ENCODE assay signal across 8 cellular contexts in the genomic region with DNA sequence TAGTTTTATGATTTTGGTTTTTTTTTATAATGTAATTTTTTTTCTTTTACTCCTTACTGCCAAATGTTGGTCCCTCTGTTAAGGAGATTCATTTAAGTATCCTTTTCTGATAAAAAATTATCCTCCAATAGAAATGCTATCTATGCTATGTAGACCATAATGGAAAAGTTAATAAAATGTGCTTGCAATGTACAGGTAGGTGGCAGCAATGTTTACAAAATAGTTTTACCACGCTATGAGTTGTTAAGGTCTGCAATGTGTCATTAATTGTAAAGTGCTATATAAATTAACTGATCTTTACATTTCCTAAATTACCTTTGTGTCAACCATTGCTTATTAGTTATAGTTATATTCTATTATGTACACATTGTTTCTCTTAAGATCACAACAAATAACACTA. TPM values are rescaled to one million over a fixed set of nuclear protein-coding genes. Genes with fewer than 3 reads are reported as not detected.
A peak's percentile ranks its signal among the peaks of the same experiment; 100 is the strongest.
DNase-seq lines count a peak whose midpoint lies in the region; ATAC-seq, FAIRE-seq and TF ChIP-seq lines count a peak whose summit lies in the region.

No MANE protein-coding gene starts in this region.

- peaks cover 3 to 9% of the 10 kb centered on the region in 2 experiments; a peak in 3 of 4 replicates for H3K4me1 ChIP-seq in HCT116 (ENCODE audit: control insufficient read depth in 1 of 2, insufficient read depth in 2 of 2, low read length in 2 of 2)
- no peaks in the 10 kb centered on the region for H3K4me1 ChIP-seq in mesendoderm (ENCODE audit: control insufficient read depth, low read depth, low read length)

- BruUV-seq in HCT116 (replicated peaks; lab: Mats Ljungman, UMichigan), result no TSS peak

- no peaks in the 10 kb centered on the region for H3K9me2 ChIP-seq in HCT116 (ENCODE audit: insufficient read depth)

- no peak overlapping the region for H3K4ac ChIP-seq in mesendoderm (ENCODE audit: low read depth, low read length)

- no peak overlapping the region for H2AK5ac ChIP-seq in mesendoderm (ENCODE audit: low read length)

- no peaks in the 10 kb centered on the region for H3K79me1 ChIP-seq in mesendoderm (ENCODE audit: low read length)

- ATAC-seq in HCT116 (peak; percentile 21; the same call in 1 of the 2 replicates), GM19467 (IDR thresholded peaks at IDR 0.05; ENCODE audit: unreplicated experiment) (no peak)

- FAIRE-seq in bronchial epithelial cell (lab: Jason Lieb, UNC), result no peak

- H3K18ac ChIP-seq in mesendoderm (ENCODE audit: low read length), result no peak overlapping the region

- no peaks in the 10 kb centered on the region for H3K9me3 ChIP-seq in HCT116 (ENCODE audit: control insufficient read depth in 1 of 2, insufficient read depth in 1 of 2, low read depth in 1 of 2, low read length in 2 of 2)

- H3K27ac ChIP-seq in HCT116 (ENCODE audit: low read depth, low read length), result no peak overlapping the region
- H3K27ac ChIP-seq in mesendoderm (ENCODE audit: low read depth, low read length), result no peak overlapping the region

- RAD21 ChIA-PET in HCT116 (lab: Charles Lee; ENCODE audit: low non-redundant PET in 1 of 2, low total read pairs in 2 of 2, uncharacterized antibody in 2 of 2, unreplicated experiment in 2 of 2), result no interaction called here

- DNase-seq in NCI-H82 (lab: John Stamatoyannopoulos, UW) (peak; percentile 9), NCI-H82 treated with DMSO at 0.1 percent for 48 hours (lab: John Stamatoyannopoulos, UW; ENCODE audit: unreplicated experiment) (no peak), HCT116 (ENCODE audit: low read depth, low spot score) (no peak), NAMALWA (ENCODE audit: low spot score) (peak; percentile 77), bronchial epithelial cell (ENCODE audit: low read depth) (peak; percentile 71), mesendoderm (no peak), HuH-7.5 (ENCODE audit: low spot score) (no peak)

- H3K9ac ChIP-seq in HCT116 (ENCODE audit: low read length) (no peak overlapping the region), mesendoderm (ENCODE audit: low read length) (no peak overlapping the region)

- no peak overlapping the region for H2BK5ac ChIP-seq in mesendoderm (ENCODE audit: low read length)

- H2AFZ ChIP-seq in HCT116 (ENCODE audit: low read depth, low read length, poor library complexity, severe bottlenecking), result peak overlapping the region; percentile 87

- no peak overlapping the region for H2BK15ac ChIP-seq in mesendoderm (replicated peaks; ENCODE audit: low read depth)

- no peak for TF ChIP-seq POLR2A in HCT116 (IDR thresholded peaks at IDR 0.05; ENCODE audit: borderline replicate concordance, extremely low read depth, insufficient read depth, insufficient read length)

- POLR2A ChIA-PET in HCT116 (lab: Charles Lee), result no interaction called here

- H3K36me3 ChIP-seq in HCT116 (ENCODE audit: control insufficient read depth in 1 of 2, insufficient read depth in 2 of 2, low read length in 2 of 2) (no peaks in the 10 kb centered on the region), bronchial epithelial cell (ENCODE audit: control insufficient read depth, insufficient read depth, low read length) (no peaks in the 10 kb centered on the region), mesendoderm (ENCODE audit: control insufficient read depth, insufficient read depth, low read length) (no peaks in the 10 kb centered on the region)

- H3K79me2 ChIP-seq in HCT116 (ENCODE audit: insufficient read depth, low read length) (peaks cover 11% of the 10 kb centered on the region), mesendoderm (ENCODE audit: control insufficient read depth, insufficient read depth, low read length) (peaks cover 5% of the 10 kb centered on the region)

- H4K20me1 ChIP-seq in HCT116 (ENCODE audit: insufficient read depth), result no peaks in the 10 kb centered on the region

- no peak overlapping the region for H4K5ac ChIP-seq in mesendoderm (ENCODE audit: low read length)

- no peak overlapping the region for H3K23ac ChIP-seq in mesendoderm (ENCODE audit: low read length)

- H3K27me3 ChIP-seq in HCT116 (ENCODE audit: insufficient read depth, low read length), result no peaks in the 10 kb centered on the region
- no peaks in the 10 kb centered on the region for H3K27me3 ChIP-seq in bronchial epithelial cell (ENCODE audit: control insufficient read depth, insufficient read depth, low read length)
- no peaks in the 10 kb centered on the region for H3K27me3 ChIP-seq in mesendoderm (ENCODE audit: insufficient read depth, low read length, poor library complexity)

- TF ChIP-seq CTCF in HCT116 (IDR thresholded peaks at IDR 0.05 in 2 of 3, conservative IDR thresholded peaks at IDR 0.05 in 1 of 3; ENCODE audit: borderline replicate concordance in 1 of 3, insufficient read depth in 1 of 3, low read depth in 2 of 3, low read length in 2 of 3), result peak; percentile 40 to 54 (median 48); a peak in 5 of 6 replicates
- TF ChIP-seq CTCF in bronchial epithelial cell (IDR thresholded peaks at IDR 0.05; ENCODE audit: insufficient read depth, low read length, severe bottlenecking), result peak; percentile 37

- H3K4me3 ChIP-seq in HCT116 (replicated peaks in 1 of 2; ENCODE audit: low read depth in 1 of 2, low read length in 2 of 2) (no peak overlapping the region), bronchial epithelial cell (ENCODE audit: low read depth, low read length) (no peak overlapping the region), mesendoderm (ENCODE audit: low read length) (no peak overlapping the region)

- intact Hi-C loops in HCT116 (cut with micrococcal nuclease), result loop anchor here (1.0 to 2.0 kb wide), 4 partner anchors 152 to 626 kb away; a partner anchor contains a TSS

- H4K8ac ChIP-seq in mesendoderm (ENCODE audit: low read depth, low read length), result no peak overlapping the region

- H2BK120ac ChIP-seq in mesendoderm (ENCODE audit: low read depth, low read length), result no peak overlapping the region

- no CpG with 5 or more reads among the region's 1 CpG for WGBS in mesendoderm (ENCODE audit: extremely low coverage, insufficient coverage, low lambda C conversion rate)

- CTCF ChIA-PET in HCT116 (lab: Charles Lee), result no interaction called here

- H3K4me2 ChIP-seq in HCT116 (ENCODE audit: low read length) (no peak overlapping the region), mesendoderm (ENCODE audit: low read length) (no peak overlapping the region)

- peak; percentile 72 for TF ChIP-seq RAD21 in HCT116 (IDR thresholded peaks at IDR 0.05; ENCODE audit: low read depth)

- no peak overlapping the region for H3K56ac ChIP-seq in mesendoderm (ENCODE audit: low read length)

TF ChIP-seq in HCT116, 20 proteins besides CTCF, POLR2A, EP300 and RAD21:
- no peak for TF ChIP-seq EZH2 (IDR thresholded peaks at IDR 0.05)
TF ChIP-seq in HCT116: peak in this region for 0.

RNA-seq across cellular contexts. Expression of a gene that starts 3.8 kb away (rescaled TPM):
- total RNA-seq in HCT116 (2021; ENCODE audit: unreplicated experiment), result 15.4 TPM
- 4.0 and 4.8 TPM in 2 replicates for polyA plus RNA-seq in HCT116 (2012)
- total RNA-seq in bronchial epithelial cell, result 7.4 and 9.5 TPM in 2 replicates
- 10.3 TPM for polyA plus RNA-seq in mesendoderm (2013, experiment 1 of 2)
- 10.4 TPM for polyA plus RNA-seq in mesendoderm (2013, experiment 2 of 2)

RNA-seq across cellular contexts. Expression of a gene that starts 9.4 kb away (rescaled TPM):
- total RNA-seq in HCT116 (2021; ENCODE audit: unreplicated experiment) (not detected), bronchial epithelial cell (under 0.01 TPM in 1 of 2 replicates, not detected in the other)
- not detected in 2 replicates for polyA plus RNA-seq in HCT116 (2012)
- polyA plus RNA-seq in mesendoderm (2013, experiment 1 of 2), result not detected
- polyA plus RNA-seq in mesendoderm (2013, experiment 2 of 2), result not detected

Comparison
In these comparisons a context has a peak if more than half of its experiments do, and no peak if none do; other contexts are left out.
1. DNase-seq: peak in NCI-H82 (single experiment), NAMALWA (single experiment) and bronchial epithelial cell (single experiment); none in NCI-H82 treated with DMSO at 0.1 percent for 48 hours (single experiment), HCT116 (single experiment), mesendoderm (single experiment) and HuH-7.5 (single experiment).